Comparison of ENCODE assay signal across 15 cellular contexts in the genomic region with DNA sequence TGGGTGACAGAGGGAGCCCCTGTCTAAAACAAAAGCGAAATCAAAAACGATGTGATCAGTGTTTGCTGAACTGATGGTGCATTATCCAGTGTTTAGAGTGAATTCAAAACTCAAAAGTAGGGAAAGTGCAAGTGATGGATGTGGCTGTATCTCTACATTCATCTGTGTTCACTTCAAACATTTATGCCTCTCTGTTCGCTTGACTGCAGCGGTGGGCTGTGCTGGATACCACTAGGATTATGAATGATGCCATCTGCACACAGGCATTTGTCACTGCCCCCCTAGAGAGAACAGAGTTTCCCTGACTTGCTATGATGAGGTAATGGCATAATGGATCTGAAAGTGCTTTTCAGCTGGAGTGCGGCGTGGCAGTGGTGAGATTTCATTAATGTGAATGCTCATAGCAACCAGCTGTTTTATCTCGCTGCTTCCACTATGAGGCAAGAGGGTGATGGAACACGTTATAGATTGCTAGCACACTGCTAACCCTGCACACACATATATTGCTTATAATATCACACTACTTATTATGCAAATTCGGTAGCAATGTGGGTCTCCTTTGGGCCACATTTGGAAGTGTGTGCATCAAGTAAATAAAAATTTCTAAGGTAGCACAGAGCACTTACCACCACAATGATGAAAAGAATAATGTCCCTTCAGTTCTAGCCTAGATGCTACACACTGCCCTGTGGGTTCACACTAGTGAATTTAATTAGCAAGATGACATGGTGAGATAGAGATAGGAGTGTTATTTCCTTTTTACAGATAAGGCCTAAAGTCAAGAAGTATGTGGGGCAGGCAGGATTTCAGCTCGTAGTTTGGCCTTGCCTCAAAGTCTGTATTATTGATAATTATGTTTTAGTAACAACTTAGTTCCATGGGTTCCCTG.
DNase-seq lines count a peak whose midpoint lies in the region; ATAC-seq and TF ChIP-seq lines count a peak whose summit lies in the region.
"Had no signal": no experiment of that assay in that cellular context is flagged by ENCODE, and none has a peak within 500 bp of the region (broad histone marks: within the 10 kb centered on the region; RNA-seq: fewer than 3 reads in every experiment).

No MANE protein-coding gene starts in this region.

- H3K9me3 ChIP-seq in heart left ventricle: peaks cover 0 to 8% (median 0%) of the 10 kb centered on the region in 12 donors
- H3K9me3 ChIP-seq: gastrocnemius medialis, left lung had no signal

- peaks cover 18 to 28% of the 10 kb centered on the region in 2 donors for H3K4me1 Mint-ChIP-seq in effector memory CD8-positive, alpha-beta T cell (ENCODE audit: low read depth in 2 of 2)

- H3K27ac ChIP-seq in heart left ventricle: no peak overlapping the region
- H3K27ac ChIP-seq: BLaER1 treated with 17β-estradiol and CSF1 and Interleukin-3, amounts not matched to agents 10 nM and 100 nM; gastrocnemius medialis; left lung had no signal

- H3K4me3 ChIP-seq in heart left ventricle: no peak overlapping the region
- H3K4me3 ChIP-seq: BLaER1 treated with 17β-estradiol and CSF1 and Interleukin-3, amounts not matched to agents 10 nM and 100 nM; gastrocnemius medialis; left lung had no signal

- TF ChIP-seq POLR2A in heart left ventricle (IDR thresholded peaks at IDR 0.05): no peak

- no peaks in the 10 kb centered on the region for H3K27me3 Mint-ChIP-seq in effector memory CD8-positive, alpha-beta T cell

- no peaks in the 10 kb centered on the region for H3K36me3 ChIP-seq in heart left ventricle
- H3K36me3 ChIP-seq: BLaER1 treated with 17β-estradiol and CSF1 and Interleukin-3, amounts not matched to agents 10 nM and 100 nM; gastrocnemius medialis; left lung had no signal

- 76 to 85% (median 79%) methylated on average over 10 of the region's 10 CpGs for WGBS in heart left ventricle, 4 donors

- peaks cover 0 to 4% (median 0%) of the 10 kb centered on the region in 12 donors for H3K4me1 ChIP-seq in heart left ventricle
- H3K4me1 ChIP-seq: gastrocnemius medialis, left lung had no signal

- peak overlapping the region in 1 of 2 donors; percentile 33 for H3K4me3 Mint-ChIP-seq in effector memory CD8-positive, alpha-beta T cell
- H3K4me3 Mint-ChIP-seq: H9 had no signal

- no peaks in the 10 kb centered on the region for H3K27me3 ChIP-seq in heart left ventricle
- H3K27me3 ChIP-seq: BLaER1 treated with 17β-estradiol and CSF1 and Interleukin-3, amounts not matched to agents 10 nM and 100 nM; gastrocnemius medialis; left lung had no signal

- no peak for DNase-seq in left ventricle myocardium superior
- no peak for DNase-seq in heart left ventricle
- DNase-seq in NCI-H2227 treated with DMSO at 0.1 percent for 48 hours (lab: John Stamatoyannopoulos, UW): peak; percentile 53
- no peak for DNase-seq in effector memory CD8-positive, alpha-beta T cell
- DNase-seq in NAMALWA (ENCODE audit: low spot score): no peak
- DNase-seq: activated effector memory CD4-positive, alpha-beta T cell treated with anti-CD3 and anti-CD28 coated beads, Interleukin-2, amount 50 U/mL, for 16 hours; gastrocnemius medialis; H9; KG1; left lung; stimulated activated CD4-positive, alpha-beta T cell treated with anti-CD3 and anti-CD28 coated beads, Interleukin-1b, Interleukin-23, amount 100 ng/mL, for 48 hours had no signal

- H3K36me3 Mint-ChIP-seq in effector memory CD8-positive, alpha-beta T cell (ENCODE audit: insufficient read depth): peaks cover 3% of the 10 kb centered on the region

- H3K9me3 Mint-ChIP-seq in effector memory CD8-positive, alpha-beta T cell: no peaks in the 10 kb centered on the region

- H3K27ac Mint-ChIP-seq in effector memory CD8-positive, alpha-beta T cell: peak overlapping the region; percentile 80 to 85

- TF ChIP-seq CTCF in heart left ventricle (IDR thresholded peaks at IDR 0.05): no peak

- intact Hi-C loops in left ventricle myocardium superior (cut with micrococcal nuclease): no loop called here
- intact Hi-C loops in heart left ventricle (cut with DNase I): no loop called here

- peak; percentile 32 for ATAC-seq in left ventricle myocardium superior
- no peak for ATAC-seq in heart left ventricle
- ATAC-seq in effector memory CD8-positive, alpha-beta T cell (replicated peaks): peak; percentile 81
- no peak for ATAC-seq in GM19467 (IDR thresholded peaks at IDR 0.05; ENCODE audit: unreplicated experiment)
- no peak for ATAC-seq in HG02588 (IDR thresholded peaks at IDR 0.05; ENCODE audit: unreplicated experiment)
- no peak for ATAC-seq in HG02970 (IDR thresholded peaks at IDR 0.05; ENCODE audit: low FRiP score, unreplicated experiment)
- ATAC-seq: gastrocnemius medialis, left lung had no signal

Comparison
In these comparisons a context has a peak if more than half of its experiments do, and no peak if none do; other contexts are left out.
1. ATAC-seq: peak in left ventricle myocardium superior (single experiment) and effector memory CD8-positive, alpha-beta T cell (single experiment); none in heart left ventricle (0 of 4), GM19467 (single experiment), HG02588 (single experiment) and HG02970 (single experiment).